17 cellular contexts compared by ENCODE assay signal in the genomic region with DNA sequence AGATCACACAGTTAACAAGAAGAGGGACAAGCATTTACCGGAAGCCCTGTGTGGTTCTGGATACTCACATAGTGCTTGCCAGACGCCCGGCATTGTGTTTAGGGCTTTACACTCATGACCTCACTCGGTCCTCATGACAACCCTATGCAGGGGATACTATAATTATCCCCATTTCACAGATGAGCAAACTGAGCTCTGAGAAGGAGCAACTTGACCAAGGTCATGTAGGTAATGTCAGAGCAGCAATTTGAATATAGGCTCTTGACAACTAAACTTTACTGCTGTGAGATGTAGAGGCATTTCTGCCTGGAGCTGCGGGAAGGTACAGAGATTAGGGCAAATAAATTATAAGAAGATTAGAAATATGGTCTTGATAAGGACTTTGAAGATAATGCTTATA.
DNase-seq lines count a peak whose midpoint lies in the region; ATAC-seq and TF ChIP-seq lines count a peak whose summit lies in the region.
"Had no signal": no experiment of that assay in that cellular context is flagged by ENCODE, and none has a peak within 500 bp of the region (broad histone marks: within the 10 kb centered on the region; RNA-seq: fewer than 3 reads in every experiment).

No MANE protein-coding gene starts in this region.

- H4K12ac ChIP-seq in trophoblast cell (ENCODE audit: low read depth, low read length) = no peak overlapping the region

- peak; percentile 43 for ATAC-seq in HG03280 (IDR thresholded peaks at IDR 0.05; ENCODE audit: unreplicated experiment)

- no peak overlapping the region for H4K8ac ChIP-seq in trophoblast cell (ENCODE audit: low read depth, low read length)

- no peak overlapping the region for H2BK12ac ChIP-seq in trophoblast cell (ENCODE audit: low read length)

- H3K27ac Mint-ChIP-seq in osteocyte (ENCODE audit: unreplicated experiment) = no peak overlapping the region
- no peak overlapping the region for H3K27ac Mint-ChIP-seq in activated T-helper 2 cell treated with anti-CD3 and anti-CD28 coated beads, Interferon-gamma antibody, Interleukin-2, Interleukin-4, amounts not matched to agents 10 μg/mL and 5 μg/mL and 100 μg/mL, durations not matched to agents 14 hours and 24 hours and 36 hours
- H3K27ac Mint-ChIP-seq: H9, IgD-negative memory B cell had no signal

- WGBS in stomach, 5 donors = 75 to 88% (median 77%) methylated on average over 5 of the region's 5 CpGs
- WGBS in trophoblast cell (ENCODE audit: extremely low coverage, insufficient coverage, insufficient read length) = no CpG with 5 or more reads among the region's 5 CpGs

- no peak overlapping the region for H2BK5ac ChIP-seq in trophoblast cell (ENCODE audit: low read depth, low read length, poor library complexity)

- H3K79me2 ChIP-seq in trophoblast cell (ENCODE audit: control insufficient read depth, insufficient read depth, low read length, poor library complexity) = no peaks in the 10 kb centered on the region

- no peaks in the 10 kb centered on the region for H3K9me3 ChIP-seq in stomach
- H3K9me3 ChIP-seq in trophoblast cell (ENCODE audit: insufficient read depth, low read depth, low read length) = no peaks in the 10 kb centered on the region
- H3K9me3 ChIP-seq: SK-N-SH had no signal

- H3K36me3 Mint-ChIP-seq in osteocyte (ENCODE audit: unreplicated experiment) = no peaks in the 10 kb centered on the region
- no peaks in the 10 kb centered on the region for H3K36me3 Mint-ChIP-seq in activated T-helper 2 cell treated with anti-CD3 and anti-CD28 coated beads, Interferon-gamma antibody, Interleukin-2, Interleukin-4, amounts not matched to agents 10 μg/mL and 5 μg/mL and 100 μg/mL, durations not matched to agents 14 hours and 24 hours and 36 hours (ENCODE audit: low read depth)
- H3K36me3 Mint-ChIP-seq: IgD-negative memory B cell had no signal

- no peak overlapping the region for H3K9ac ChIP-seq in trophoblast cell (ENCODE audit: low read length)
- H3K9ac ChIP-seq: SK-N-SH had no signal

- H3K4me1 ChIP-seq in stomach (peaks cover 0 to 64% (median 35%) of the 10 kb centered on the region in 4 donors), trophoblast cell (ENCODE audit: control insufficient read depth in 1 of 2, insufficient read depth in 2 of 2, low read length in 2 of 2) (no peaks in the 10 kb centered on the region)

- H3K27me3 ChIP-seq in stomach = no peaks in the 10 kb centered on the region
- no peaks in the 10 kb centered on the region for H3K27me3 ChIP-seq in trophoblast cell (ENCODE audit: insufficient read depth, low read length)

- H3K27me3 Mint-ChIP-seq in osteocyte (ENCODE audit: unreplicated experiment) = peaks cover 58% of the 10 kb centered on the region
- peaks cover 15% of the 10 kb centered on the region for H3K27me3 Mint-ChIP-seq in activated T-helper 2 cell treated with anti-CD3 and anti-CD28 coated beads, Interferon-gamma antibody, Interleukin-2, Interleukin-4, amounts not matched to agents 10 μg/mL and 5 μg/mL and 100 μg/mL, durations not matched to agents 14 hours and 24 hours and 36 hours (ENCODE audit: low read depth)

- TF ChIP-seq POLR2A in stomach (IDR thresholded peaks at IDR 0.05) = no peak

- no peaks in the 10 kb centered on the region for H3K9me3 Mint-ChIP-seq in osteocyte (ENCODE audit: unreplicated experiment)
- H3K9me3 Mint-ChIP-seq in activated T-helper 2 cell treated with anti-CD3 and anti-CD28 coated beads, Interferon-gamma antibody, Interleukin-2, Interleukin-4, amounts not matched to agents 10 μg/mL and 5 μg/mL and 100 μg/mL, durations not matched to agents 14 hours and 24 hours and 36 hours = no peaks in the 10 kb centered on the region
- H3K9me3 Mint-ChIP-seq: H9, IgD-negative memory B cell had no signal

- H2AK5ac ChIP-seq in trophoblast cell (ENCODE audit: low read length) = no peak overlapping the region

- no peak overlapping the region for H3K4me3 ChIP-seq in coronary artery
- no peak overlapping the region for H3K4me3 ChIP-seq in stomach
- H3K4me3 ChIP-seq in trophoblast cell (ENCODE audit: low read depth, low read length) = no peak overlapping the region

- no peak overlapping the region for H3K14ac ChIP-seq in trophoblast cell (ENCODE audit: low read length)

- H3K4ac ChIP-seq in trophoblast cell (ENCODE audit: low read depth, low read length) = no peak overlapping the region

- H3K4me2 ChIP-seq in trophoblast cell (ENCODE audit: low read length) = no peak overlapping the region
- H3K4me2 ChIP-seq: SK-N-SH had no signal

- H2AFZ ChIP-seq in trophoblast cell (ENCODE audit: insufficient read depth, low read length, poor library complexity) = no peak overlapping the region

- no peak overlapping the region for H3K4me3 Mint-ChIP-seq in osteocyte (ENCODE audit: unreplicated experiment)
- H3K4me3 Mint-ChIP-seq in activated T-helper 2 cell treated with anti-CD3 and anti-CD28 coated beads, Interferon-gamma antibody, Interleukin-2, Interleukin-4, amounts not matched to agents 10 μg/mL and 5 μg/mL and 100 μg/mL, durations not matched to agents 14 hours and 24 hours and 36 hours (ENCODE audit: low read depth) = no peak overlapping the region
- H3K4me3 Mint-ChIP-seq: H9, IgD-negative memory B cell had no signal

- no peak for DNase-seq in coronary artery (ENCODE audit: low spot score)
- no peak for DNase-seq in stomach
- DNase-seq in osteocyte (ENCODE audit: extremely low spot score, unreplicated experiment) = no peak
- DNase-seq in trophoblast cell = no peak
- DNase-seq in DMS79 treated with DMSO at 0.1 percent for 48 hours (lab: John Stamatoyannopoulos, UW) = no peak
- DNase-seq in activated T-helper 2 cell treated with anti-CD3 and anti-CD28 coated beads, Interferon-gamma antibody, Interleukin-2, Interleukin-4, amounts not matched to agents 10 μg/mL and 5 μg/mL and 100 μg/mL, durations not matched to agents 14 hours and 24 hours and 36 hours (ENCODE audit: low spot score) = no peak
- DNase-seq: Calu3, H9, NCI-H1048, NCI-H1694, NCI-H2029 treated with DMSO at 0.1 percent for 48 hours, NCI-H2227 treated with DMSO at 0.1 percent for 48 hours, NCI-H526 treated with DMSO at 0.1 percent for 48 hours, SK-N-SH, SW 1271 had no signal

- no peak overlapping the region for H2BK120ac ChIP-seq in trophoblast cell (ENCODE audit: insufficient read depth, low read length, poor library complexity)

- H3K27ac ChIP-seq in coronary artery (peak overlapping the region; percentile 73 to 80), stomach (peak overlapping the region in 4 of 5 donors; percentile 1 to 54 (median 6)), trophoblast cell (ENCODE audit: low read depth, low read length) (no peak overlapping the region)

- H3K23ac ChIP-seq in trophoblast cell (ENCODE audit: low read length) = no peak overlapping the region

- H4K91ac ChIP-seq in trophoblast cell (ENCODE audit: low read depth, low read length) = no peak overlapping the region

- no peaks in the 10 kb centered on the region for H3K36me3 ChIP-seq in stomach
- H3K36me3 ChIP-seq in trophoblast cell (ENCODE audit: control insufficient read depth in 1 of 2, insufficient read depth in 2 of 2, low read length in 2 of 2) = no peaks in the 10 kb centered on the region

- TF ChIP-seq EP300 in stomach (IDR thresholded peaks at IDR 0.05) = no peak

- TF ChIP-seq CTCF in coronary artery (IDR thresholded peaks at IDR 0.05) (no peak), stomach (IDR thresholded peaks at IDR 0.05) (no peak), osteocyte (IDR thresholded peaks at IDR 0.05) (no peak)

- intact Hi-C loops in stomach (cut with DNase I; ENCODE audit: low total_unique reads) = loop anchor here (5.0 kb wide), 1 partner anchor 293 kb away; no protein-coding TSS in a partner anchor
- intact Hi-C loops in activated T-helper 2 cell treated with anti-CD3 and anti-CD28 coated beads, Interferon-gamma antibody, Interleukin-2, Interleukin-4, amounts not matched to agents 10 μg/mL and 5 μg/mL and 100 μg/mL, durations not matched to agents 14 hours and 24 hours and 36 hours (cut with micrococcal nuclease) = loop anchor here (5.0 kb wide), 1 partner anchor 288 kb away; no protein-coding TSS in a partner anchor

- H3K18ac ChIP-seq in trophoblast cell (ENCODE audit: low read length) = no peak overlapping the region

- peaks cover 7% of the 10 kb centered on the region for H3K4me1 Mint-ChIP-seq in osteocyte (ENCODE audit: unreplicated experiment)
- no peaks in the 10 kb centered on the region for H3K4me1 Mint-ChIP-seq in activated T-helper 2 cell treated with anti-CD3 and anti-CD28 coated beads, Interferon-gamma antibody, Interleukin-2, Interleukin-4, amounts not matched to agents 10 μg/mL and 5 μg/mL and 100 μg/mL, durations not matched to agents 14 hours and 24 hours and 36 hours (ENCODE audit: low read depth)
- H3K4me1 Mint-ChIP-seq: IgD-negative memory B cell had no signal

- no peaks in the 10 kb centered on the region for H3K79me1 ChIP-seq in trophoblast cell (ENCODE audit: low read length)
